ENCODE assay signal across 1 cellular context in the genomic region with DNA sequence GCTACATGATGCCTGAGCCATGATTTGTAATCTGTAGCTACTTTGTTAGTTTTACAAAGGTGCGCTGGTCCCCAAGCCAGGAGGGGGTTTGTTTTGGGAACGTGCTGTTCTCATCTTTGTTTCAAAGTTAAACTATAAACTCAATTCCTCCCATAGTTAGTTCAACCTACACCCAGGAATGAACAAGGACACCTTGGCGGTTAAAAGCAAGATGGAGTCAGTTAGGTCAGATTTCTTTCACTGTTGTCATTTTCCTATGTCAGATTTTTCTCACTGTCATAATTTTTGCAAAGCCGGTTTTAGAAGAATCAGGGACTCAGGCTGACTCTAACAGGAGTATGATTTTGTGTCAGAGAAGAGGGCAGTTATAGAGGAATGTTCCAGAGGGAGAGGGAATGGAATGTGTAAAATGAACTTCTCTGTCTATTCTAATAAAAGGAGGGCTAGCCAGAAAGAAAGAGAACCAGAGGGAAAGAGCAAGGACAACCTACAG.
TF ChIP-seq lines count a peak whose summit lies in the region.

No MANE protein-coding gene starts in this region.

TF ChIP-seq in SK-N-SH, 30 proteins besides CTCF, POLR2A, EP300 and RAD21 (continued from another document):
- TF ChIP-seq REST (IDR thresholded peaks at IDR 0.05; ENCODE audit: low read depth, low read length) = no peak
